ENCODE assay signal across 1 cellular context in genomic region chr17:81416612-81417011, GRCh38.
TF ChIP-seq lines count a peak whose summit lies in the region.

No MANE protein-coding gene starts in this region.

TF ChIP-seq in H1, 55 proteins besides CTCF, POLR2A, EP300 and RAD21:
- no peak for TF ChIP-seq CBX5 (IDR thresholded peaks at IDR 0.05; ENCODE audit: low read depth, low read length)
- TF ChIP-seq NANOG (IDR thresholded peaks at IDR 0.05; ENCODE audit: insufficient read depth, low read depth, low read length, poor library complexity, severe bottlenecking): no peak
- no peak for TF ChIP-seq SIX5 (IDR thresholded peaks at IDR 0.05; ENCODE audit: low read depth, low read length)
- TF ChIP-seq TEAD4 (IDR thresholded peaks at IDR 0.05; ENCODE audit: low read depth, low read length): no peak
- TF ChIP-seq SP4 (IDR thresholded peaks at IDR 0.05; ENCODE audit: low read length): no peak
- TF ChIP-seq NRF1 (IDR thresholded peaks at IDR 0.05; ENCODE audit: low read depth, low read length): no peak
- TF ChIP-seq RXRA (IDR thresholded peaks at IDR 0.05; ENCODE audit: insufficient read depth, low read depth, low read length): no peak
- no peak for TF ChIP-seq BCL11A (IDR thresholded peaks at IDR 0.05; ENCODE audit: low read depth in 2 of 2, low read length in 2 of 2)
- TF ChIP-seq SAP30 (IDR thresholded peaks at IDR 0.05; ENCODE audit: insufficient read depth, insufficient replicate concordance, low read length): no peak
- no peak for TF ChIP-seq TAF7 (optimal IDR thresholded peaks at IDR 0.05; ENCODE audit: borderline replicate concordance, low read depth, low read length)
- TF ChIP-seq YY1 (IDR thresholded peaks at IDR 0.05; ENCODE audit: low read depth, low read length): no peak
- no peak for TF ChIP-seq KDM4A (IDR thresholded peaks at IDR 0.05; ENCODE audit: low read depth, low read length, severe bottlenecking)
